16 cellular contexts compared by ENCODE assay signal in genomic region chr13:95787356-95788099, GRCh38.
DNase-seq lines count a peak whose midpoint lies in the region; TF ChIP-seq lines count a peak whose summit lies in the region.
"Had no signal": no experiment of that assay in that cellular context is flagged by ENCODE, and none has a peak within 500 bp of the region (broad histone marks: within the 10 kb centered on the region; RNA-seq: fewer than 3 reads in every experiment).

No MANE protein-coding gene starts in this region.

- DNase-seq in NCI-H82 (lab: John Stamatoyannopoulos, UW) (peak; percentile 30), NCI-H82 treated with DMSO at 0.1 percent for 48 hours (lab: John Stamatoyannopoulos, UW; ENCODE audit: unreplicated experiment) (no peak), choroid plexus epithelial cell (ENCODE audit: low read depth) (peak; percentile 31), mesenchymal stem cell (peak; percentile 43), renal cortical epithelial cell (ENCODE audit: low read depth) (peak; percentile 7), COLO668 (lab: John Stamatoyannopoulos, UW; ENCODE audit: unreplicated experiment) (no peak), NCI-H2196 treated with DMSO at 0.1 percent for 48 hours (lab: John Stamatoyannopoulos, UW; ENCODE audit: unreplicated experiment) (no peak), HUDEP-2 (lab: John Stamatoyannopoulos, UW; ENCODE audit: unreplicated experiment in 76 of 76) (no peak)
- DNase-seq: 8988T, H7, NCI-H1105, NCI-H1694 treated with DMSO at 0.1 percent for 48 hours, NCI-H446 had no signal

- no peak overlapping the region for H4K91ac ChIP-seq in mesenchymal stem cell (ENCODE audit: low read length)

- H2BK12ac ChIP-seq in mesenchymal stem cell (ENCODE audit: low read length in 2 of 2), result no peak overlapping the region

- H3K23ac ChIP-seq in mesenchymal stem cell (ENCODE audit: low read length in 2 of 2), result no peak overlapping the region

- H4K8ac ChIP-seq in mesenchymal stem cell (ENCODE audit: low read length), result no peak overlapping the region

- H3K4me1 ChIP-seq in mesenchymal stem cell (ENCODE audit: control insufficient read depth, insufficient read depth, low read depth, low read length), result peaks cover 6% of the 10 kb centered on the region
- H3K4me1 ChIP-seq: BLaER1 treated with 17β-estradiol and CSF1 and Interleukin-3, amounts not matched to agents 10 nM and 100 nM had no signal

- H3K4me3 ChIP-seq in choroid plexus epithelial cell (ENCODE audit: low read depth, low read length) (no peak overlapping the region), mesenchymal stem cell (ENCODE audit: insufficient read depth in 1 of 2, low read depth in 1 of 2, low read length in 2 of 2) (no peak overlapping the region)
- H3K4me3 ChIP-seq: BLaER1 treated with 17β-estradiol and CSF1 and Interleukin-3, amounts not matched to agents 10 nM and 100 nM; K562; SJSA1 had no signal

- H3K4ac ChIP-seq in mesenchymal stem cell (ENCODE audit: low read depth in 1 of 2, low read length in 2 of 2), result no peak overlapping the region

- 98% methylated on average over 1 of the region's 1 CpG for WGBS in mesenchymal stem cell

- no peak overlapping the region for H3K4me2 ChIP-seq in mesenchymal stem cell (ENCODE audit: low read length, poor library complexity, severe bottlenecking)
- H3K4me2 ChIP-seq: BLaER1 treated with 17β-estradiol and CSF1 and Interleukin-3, amounts not matched to agents 10 nM and 100 nM had no signal

- no peak overlapping the region for H3K27ac ChIP-seq in mesenchymal stem cell (ENCODE audit: low read length, poor library complexity, severe bottlenecking)
- H3K27ac ChIP-seq: BLaER1 treated with 17β-estradiol and CSF1 and Interleukin-3, amounts not matched to agents 10 nM and 100 nM; SJSA1 had no signal

- H3K18ac ChIP-seq in mesenchymal stem cell (ENCODE audit: low read depth in 1 of 2, low read length in 2 of 2), result no peak overlapping the region

- H2BK5ac ChIP-seq in mesenchymal stem cell (ENCODE audit: low read depth, low read length, poor library complexity, severe bottlenecking), result no peak overlapping the region

- peaks cover 11% of the 10 kb centered on the region for H3K79me1 ChIP-seq in mesenchymal stem cell (replicated peaks; ENCODE audit: low read length, poor library complexity, severe bottlenecking)

- no peak overlapping the region for H3K9ac ChIP-seq in mesenchymal stem cell (ENCODE audit: low read length)
- H3K9ac ChIP-seq: BLaER1 treated with 17β-estradiol and CSF1 and Interleukin-3, amounts not matched to agents 10 nM and 100 nM had no signal

- H3K9me3 ChIP-seq in mesenchymal stem cell (ENCODE audit: control insufficient read depth, low read length), result no peaks in the 10 kb centered on the region
- H3K9me3 ChIP-seq: SJSA1 had no signal

- H2BK120ac ChIP-seq in mesenchymal stem cell (ENCODE audit: low read depth, low read length), result no peak overlapping the region

- no peak overlapping the region for H2AK5ac ChIP-seq in mesenchymal stem cell (ENCODE audit: low read length, severe bottlenecking)

- no peaks in the 10 kb centered on the region for H3K27me3 ChIP-seq in mesenchymal stem cell (ENCODE audit: control insufficient read depth in 1 of 2, insufficient read depth in 1 of 2, low read length in 2 of 2)
- H3K27me3 ChIP-seq: BLaER1 treated with 17β-estradiol and CSF1 and Interleukin-3, amounts not matched to agents 10 nM and 100 nM; SJSA1 had no signal

- H3K36me3 ChIP-seq in mesenchymal stem cell (ENCODE audit: control insufficient read depth in 1 of 2, insufficient read depth in 2 of 2, low read depth in 1 of 2, low read length in 2 of 2), result peaks cover 5 to 60% of the 10 kb centered on the region in 2 experiments

- no peak overlapping the region for H2BK15ac ChIP-seq in mesenchymal stem cell (ENCODE audit: low read depth, poor library complexity, severe bottlenecking)

- no peak overlapping the region for H2AFZ ChIP-seq in mesenchymal stem cell (ENCODE audit: low read depth, low read length)

- no peak for TF ChIP-seq CTCF in choroid plexus epithelial cell (conservative IDR thresholded peaks at IDR 0.05; ENCODE audit: low read depth, low read length)

- H3K14ac ChIP-seq in mesenchymal stem cell (ENCODE audit: low read length in 2 of 2), result no peak overlapping the region

Comparison
In these comparisons a context has a peak if more than half of its experiments do, and no peak if none do; other contexts are left out.
1. DNase-seq: peak in NCI-H82 (single experiment), choroid plexus epithelial cell (single experiment), mesenchymal stem cell (single experiment) and renal cortical epithelial cell (single experiment); none in NCI-H82 treated with DMSO at 0.1 percent for 48 hours (single experiment), COLO668 (single experiment), NCI-H2196 treated with DMSO at 0.1 percent for 48 hours (single experiment) and HUDEP-2 (0 of 76).